ENCODE assay signal across 1 cellular context in genomic region chr5:23506329-23507236, GRCh38.
TF ChIP-seq lines count a peak whose summit lies in the region.

No MANE protein-coding gene starts in this region.

TF ChIP-seq in WTC11, 78 proteins besides CTCF, POLR2A, EP300 and RAD21 (continued from another document):
- no peak for TF ChIP-seq ARID4B (CRISPR knock-in tag; IDR thresholded peaks at IDR 0.05; ENCODE audit: borderline replicate concordance)
- TF ChIP-seq GABPB1 (CRISPR knock-in tag; IDR thresholded peaks at IDR 0.05) = no peak
- no peak for TF ChIP-seq PREB (CRISPR knock-in tag; IDR thresholded peaks at IDR 0.05; ENCODE audit: borderline replicate concordance)
